ENCODE assay signal across 26 cellular contexts in the genomic region with DNA sequence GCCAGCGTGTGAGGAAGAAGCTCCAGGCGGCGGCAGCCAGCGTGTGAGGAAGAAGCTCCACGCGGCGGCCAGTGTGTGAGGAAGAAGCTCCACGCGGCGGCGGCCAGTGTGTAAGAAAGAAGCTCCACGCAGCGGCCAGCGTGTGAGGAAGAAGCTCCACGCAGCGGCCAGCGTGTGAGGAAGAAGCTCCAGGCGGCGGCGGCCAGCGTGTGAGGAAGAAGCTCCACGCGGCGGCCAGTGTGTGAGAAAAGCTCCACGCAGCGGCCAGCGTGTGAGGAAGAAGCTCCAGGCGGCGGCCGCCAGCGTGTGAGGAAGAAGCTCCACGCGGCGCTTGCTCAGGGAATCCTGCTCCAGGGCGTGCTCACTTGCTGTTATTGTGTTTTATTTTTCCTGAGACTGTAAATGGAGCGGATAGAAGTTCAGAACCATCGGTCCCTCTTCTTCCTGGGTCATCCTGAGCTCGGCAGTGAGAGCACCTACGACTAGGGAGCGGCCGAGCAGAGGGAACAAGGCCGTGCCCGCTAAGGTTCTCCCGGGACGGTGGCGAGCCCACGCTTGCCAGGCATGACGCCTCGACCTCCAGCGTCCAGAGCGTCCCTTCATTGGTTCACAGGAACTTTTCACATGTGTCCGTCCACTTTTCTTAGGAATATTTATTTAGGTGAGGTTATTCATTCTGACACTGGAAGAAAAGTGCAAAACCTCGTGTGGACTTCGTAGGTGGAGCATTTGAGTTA.
DNase-seq lines count a peak whose midpoint lies in the region; ATAC-seq, FAIRE-seq and TF ChIP-seq lines count a peak whose summit lies in the region.
"Had no signal": no experiment of that assay in that cellular context is flagged by ENCODE, and none has a peak within 500 bp of the region (broad histone marks: within the 10 kb centered on the region; RNA-seq: fewer than 3 reads in every experiment).

No MANE protein-coding gene starts in this region.

- TF ChIP-seq CTCF in endodermal cell (conservative IDR thresholded peaks at IDR 0.05) (no peak), osteocyte (IDR thresholded peaks at IDR 0.05) (no peak), type B pancreatic cell (conservative IDR thresholded peaks at IDR 0.05) (no peak), D721Med (IDR thresholded peaks at IDR 0.05; ENCODE audit: insufficient read depth, missing control alignments) (no peak)

- no peak overlapping the region for H3K27ac Mint-ChIP-seq in activated CD8-positive, alpha-beta memory T cell treated with anti-CD3 and anti-CD28 coated beads, Interleukin-2, amount 10 ng/mL, durations not matched to agents 7 days and 5 days
- no peak overlapping the region for H3K27ac Mint-ChIP-seq in endodermal cell
- no peak overlapping the region for H3K27ac Mint-ChIP-seq in osteocyte (ENCODE audit: unreplicated experiment)
- H3K27ac Mint-ChIP-seq in type B pancreatic cell: no peak overlapping the region
- H3K27ac Mint-ChIP-seq: B cell; CD4-positive, CD25-positive, alpha-beta regulatory T cell; CD8-positive, alpha-beta T cell; H9 had no signal

- no peaks in the 10 kb centered on the region for H3K9me3 Mint-ChIP-seq in activated CD8-positive, alpha-beta memory T cell treated with anti-CD3 and anti-CD28 coated beads, Interleukin-2, amount 10 ng/mL, durations not matched to agents 7 days and 5 days (ENCODE audit: low read depth)
- no peaks in the 10 kb centered on the region for H3K9me3 Mint-ChIP-seq in endodermal cell
- peaks cover 2% of the 10 kb centered on the region for H3K9me3 Mint-ChIP-seq in osteocyte (ENCODE audit: unreplicated experiment)
- no peaks in the 10 kb centered on the region for H3K9me3 Mint-ChIP-seq in type B pancreatic cell
- H3K9me3 Mint-ChIP-seq: CD8-positive, alpha-beta T cell; H9 had no signal

- no peak overlapping the region for H3K27ac ChIP-seq in endodermal cell (ENCODE audit: low read depth, low read length)
- H3K27ac ChIP-seq: 22Rv1, BLaER1, C4-2B, GM23248 had no signal

- H3K9ac ChIP-seq in endodermal cell (ENCODE audit: extremely low read depth, low read length, poor library complexity, severe bottlenecking): no peak overlapping the region
- H3K9ac ChIP-seq: BLaER1, GM23248 had no signal

- no peaks in the 10 kb centered on the region for H3K36me3 ChIP-seq in endodermal cell (ENCODE audit: control insufficient read depth, insufficient read depth, low read length)
- H3K36me3 ChIP-seq: BLaER1 had no signal

- no peaks in the 10 kb centered on the region for H3K27me3 ChIP-seq in endodermal cell (ENCODE audit: control insufficient read depth, insufficient read depth, low read length, poor library complexity, severe bottlenecking)

- H3K4me3 Mint-ChIP-seq in activated CD8-positive, alpha-beta memory T cell treated with anti-CD3 and anti-CD28 coated beads, Interleukin-2, amount 10 ng/mL, durations not matched to agents 7 days and 5 days: no peak overlapping the region
- no peak overlapping the region for H3K4me3 Mint-ChIP-seq in endodermal cell
- no peak overlapping the region for H3K4me3 Mint-ChIP-seq in osteocyte (ENCODE audit: unreplicated experiment)
- H3K4me3 Mint-ChIP-seq in type B pancreatic cell: no peak overlapping the region
- H3K4me3 Mint-ChIP-seq: B cell; CD4-positive, CD25-positive, alpha-beta regulatory T cell; CD8-positive, alpha-beta T cell; H9 had no signal

- no peak for FAIRE-seq in D721Med (lab: Jason Lieb, UNC)
- FAIRE-seq: A204.1, GM12878, GM19239, H1 had no signal

- H3K9me3 ChIP-seq in endodermal cell (ENCODE audit: control insufficient read depth, low read length): no peaks in the 10 kb centered on the region
- H3K9me3 ChIP-seq: BLaER1, Caco-2 had no signal

- peak; percentile 1 for DNase-seq in activated CD8-positive, alpha-beta memory T cell treated with anti-CD3 and anti-CD28 coated beads, Interleukin-2, amount 10 ng/mL, durations not matched to agents 7 days and 5 days
- no peak for DNase-seq in activated CD8-positive, alpha-beta memory T cell treated with anti-CD3 and anti-CD28 coated beads for 24 hours
- peak; percentile 46 for DNase-seq in endodermal cell
- peak; percentile 67 for DNase-seq in osteocyte (ENCODE audit: extremely low spot score, unreplicated experiment)
- DNase-seq in type B pancreatic cell (ENCODE audit: extremely low spot score, unreplicated experiment): peak; percentile 55
- DNase-seq in D721Med (ENCODE audit: insufficient read length, low spot score): no peak
- no peak for DNase-seq in dedifferentiated amniotic fluid mesenchymal stem cell (ENCODE audit: extremely low spot score)
- no peak for DNase-seq in activated CD4-positive, alpha-beta T cell treated with anti-CD3 and anti-CD28 coated beads, Interleukin-2, amount 50 U/mL, for 48 hours
- DNase-seq: Caco-2; CD4-positive, CD25-positive, alpha-beta regulatory T cell; CD8-positive, alpha-beta T cell; DMS 273 treated with DMSO at 0.1 percent for 48 hours; DMS79; EL; GDM1; GM23248 had no signal

- H3K27me3 Mint-ChIP-seq in activated CD8-positive, alpha-beta memory T cell treated with anti-CD3 and anti-CD28 coated beads, Interleukin-2, amount 10 ng/mL, durations not matched to agents 7 days and 5 days: peaks cover 17% of the 10 kb centered on the region
- H3K27me3 Mint-ChIP-seq in endodermal cell (ENCODE audit: insufficient read depth) (peaks cover 9% of the 10 kb centered on the region), osteocyte (ENCODE audit: unreplicated experiment) (peaks cover 3% of the 10 kb centered on the region), type B pancreatic cell (no peaks in the 10 kb centered on the region)

- H3K4me1 Mint-ChIP-seq in activated CD8-positive, alpha-beta memory T cell treated with anti-CD3 and anti-CD28 coated beads, Interleukin-2, amount 10 ng/mL, durations not matched to agents 7 days and 5 days: peaks cover 12% of the 10 kb centered on the region
- H3K4me1 Mint-ChIP-seq in endodermal cell (no peaks in the 10 kb centered on the region), osteocyte (ENCODE audit: unreplicated experiment) (peaks cover 20% of the 10 kb centered on the region), type B pancreatic cell (ENCODE audit: unreplicated experiment) (peaks cover 10% of the 10 kb centered on the region)

- WGBS in endodermal cell (ENCODE audit: insufficient coverage in 1 of 2, insufficient read length in 1 of 2), 2 experiments: 94 to 99% methylated on average over 19 to 54 of the region's 54 CpGs

- H3K36me3 Mint-ChIP-seq in activated CD8-positive, alpha-beta memory T cell treated with anti-CD3 and anti-CD28 coated beads, Interleukin-2, amount 10 ng/mL, durations not matched to agents 7 days and 5 days: no peaks in the 10 kb centered on the region
- H3K36me3 Mint-ChIP-seq in endodermal cell (ENCODE audit: low read depth) (no peaks in the 10 kb centered on the region), osteocyte (ENCODE audit: unreplicated experiment) (no peaks in the 10 kb centered on the region), type B pancreatic cell (no peaks in the 10 kb centered on the region)
- H3K36me3 Mint-ChIP-seq: CD4-positive, CD25-positive, alpha-beta regulatory T cell; CD8-positive, alpha-beta T cell had no signal

- no peaks in the 10 kb centered on the region for H3K4me1 ChIP-seq in endodermal cell (ENCODE audit: control insufficient read depth, insufficient read depth, low read length)
- H3K4me1 ChIP-seq: Caco-2 had no signal

- CTCF ChIA-PET in activated CD8-positive, alpha-beta memory T cell treated with anti-CD3 and anti-CD28 coated beads, Interleukin-2, amount 10 ng/mL, durations not matched to agents 7 days and 5 days (lab: Charles Lee): no interaction called here

- no peak for ATAC-seq in activated CD8-positive, alpha-beta memory T cell treated with anti-CD3 and anti-CD28 coated beads, Interleukin-2, amount 10 ng/mL, durations not matched to agents 7 days and 5 days
- ATAC-seq: CD8-positive, alpha-beta T cell; GM12878; HCT116 had no signal

- H3K4me3 ChIP-seq in endodermal cell (ENCODE audit: low read length): no peak overlapping the region
- H3K4me3 ChIP-seq: BLaER1, GM12878, GM23248 had no signal

Comparison
In these comparisons a context has a peak if more than half of its experiments do, and no peak if none do; other contexts are left out.
1. DNase-seq: peak in activated CD8-positive, alpha-beta memory T cell treated with anti-CD3 and anti-CD28 coated beads, Interleukin-2, amount 10 ng/mL, durations not matched to agents 7 days and 5 days (single experiment), endodermal cell (single experiment), osteocyte (single experiment) and type B pancreatic cell (single experiment); none in activated CD8-positive, alpha-beta memory T cell treated with anti-CD3 and anti-CD28 coated beads for 24 hours (single experiment), D721Med (single experiment), dedifferentiated amniotic fluid mesenchymal stem cell (single experiment) and activated CD4-positive, alpha-beta T cell treated with anti-CD3 and anti-CD28 coated beads, Interleukin-2, amount 50 U/mL, for 48 hours (0 of 2).